ENCODE assay signal across 24 cellular contexts in the genomic region with DNA sequence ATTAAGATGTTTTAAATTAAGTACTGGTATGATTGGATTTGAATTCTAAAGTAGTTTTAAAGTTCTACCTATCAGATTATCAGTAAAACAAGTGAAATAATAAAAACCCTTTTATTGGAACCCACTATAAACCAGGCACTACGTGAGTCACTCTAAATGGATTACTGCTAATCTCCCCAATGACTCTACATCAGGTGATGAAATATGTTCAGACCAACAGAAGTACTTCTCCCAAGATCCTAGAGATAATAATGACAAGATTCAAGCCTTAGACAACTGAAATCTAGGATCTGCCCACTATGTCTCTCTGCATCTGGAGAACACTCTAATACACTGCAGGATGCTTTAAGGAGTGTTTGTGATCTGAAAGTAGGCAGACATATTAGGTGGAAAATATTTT.
DNase-seq lines count a peak whose midpoint lies in the region; ATAC-seq and TF ChIP-seq lines count a peak whose summit lies in the region.
"Had no signal": no experiment of that assay in that cellular context is flagged by ENCODE, and none has a peak within 500 bp of the region (broad histone marks: within the 10 kb centered on the region; RNA-seq: fewer than 3 reads in every experiment).

No MANE protein-coding gene starts in this region.

- DNase-seq in MCF 10A (ENCODE audit: unreplicated experiment) (peak; percentile 36), breast epithelium (ENCODE audit: low spot score in 2 of 2) (no peak), RWPE2 (ENCODE audit: low spot score) (no peak), epithelial cell of prostate (ENCODE audit: low read depth, low spot score) (peak; percentile 66), lower leg skin (ENCODE audit: low spot score in 2 of 2) (no peak), T-helper 17 cell (no peak)
- DNase-seq: Calu3; CD8-positive, alpha-beta memory T cell; DMS53; EL; GF-D8; H7; MM.1S; NCI-H1048; NCI-H1417 treated with DMSO at 0.1 percent for 48 hours; NCI-H187; PC-9; RPMI8226; SIG-M5 had no signal

- no peaks in the 10 kb centered on the region for H3K9me3 ChIP-seq in breast epithelium
- H3K9me3 ChIP-seq in RWPE2 (ENCODE audit: severe bottlenecking) = no peaks in the 10 kb centered on the region
- no peaks in the 10 kb centered on the region for H3K9me3 ChIP-seq in T-helper 17 cell (ENCODE audit: control insufficient read depth, low read length, poor library complexity, severe bottlenecking)

- WGBS in lower leg skin, 2 donors = 47 to 55% methylated on average over 1 of the region's 1 CpG

- H3K36me3 ChIP-seq in breast epithelium = no peaks in the 10 kb centered on the region
- no peaks in the 10 kb centered on the region for H3K36me3 ChIP-seq in RWPE2 (ENCODE audit: low read depth)

- CTCF ChIA-PET in MCF 10A (lab: Yijun Ruan, JAX) = interaction anchor here (0.6 kb wide), 1 partner anchor 70 kb away, joined by 4 read pairs; no protein-coding TSS in a partner anchor

- H3K27ac Mint-ChIP-seq in MCF 10A (ENCODE audit: low read depth, unreplicated experiment) (peak overlapping the region; percentile 11), T-helper 17 cell (no peak overlapping the region)
- H3K27ac Mint-ChIP-seq: CD8-positive, alpha-beta memory T cell had no signal

- ATAC-seq in RWPE2 (ENCODE audit: low read depth) = peak; percentile 92
- ATAC-seq in GM19328 (IDR thresholded peaks at IDR 0.05; ENCODE audit: unreplicated experiment) = no peak
- no peak for ATAC-seq in GM19023 (IDR thresholded peaks at IDR 0.05; ENCODE audit: unreplicated experiment)
- no peak for ATAC-seq in T-helper 17 cell
- ATAC-seq: HepG2, K562 had no signal

- no peak overlapping the region for H3K4me3 Mint-ChIP-seq in MCF 10A (ENCODE audit: unreplicated experiment)
- no peak overlapping the region for H3K4me3 Mint-ChIP-seq in T-helper 17 cell
- H3K4me3 Mint-ChIP-seq: CD8-positive, alpha-beta memory T cell had no signal

- H3K4me3 ChIP-seq in breast epithelium = no peak overlapping the region
- H3K4me3 ChIP-seq in RWPE2 (ENCODE audit: severe bottlenecking) = no peak overlapping the region
- no peak overlapping the region for H3K4me3 ChIP-seq in lower leg skin (ENCODE audit: low read depth, poor library complexity, severe bottlenecking)
- H3K4me3 ChIP-seq: K562, PC-9 had no signal

- H3K4me1 Mint-ChIP-seq in MCF 10A (ENCODE audit: insufficient read depth, unreplicated experiment) (peaks cover 7% of the 10 kb centered on the region), T-helper 17 cell (no peaks in the 10 kb centered on the region)
- H3K4me1 Mint-ChIP-seq: CD8-positive, alpha-beta memory T cell had no signal

- H3K9me3 Mint-ChIP-seq in MCF 10A (ENCODE audit: unreplicated experiment) = peaks cover 7% of the 10 kb centered on the region

- H3K4me1 ChIP-seq in breast epithelium = no peaks in the 10 kb centered on the region
- peaks cover 20% of the 10 kb centered on the region for H3K4me1 ChIP-seq in RWPE2 (ENCODE audit: insufficient read depth, poor library complexity, severe bottlenecking)

- H3K27me3 ChIP-seq in breast epithelium (no peaks in the 10 kb centered on the region), RWPE2 (ENCODE audit: insufficient read depth, poor library complexity, severe bottlenecking) (no peaks in the 10 kb centered on the region)

- H3K36me3 Mint-ChIP-seq in MCF 10A (ENCODE audit: insufficient read depth, unreplicated experiment) (no peaks in the 10 kb centered on the region), T-helper 17 cell (ENCODE audit: low read depth) (no peaks in the 10 kb centered on the region)
- H3K36me3 Mint-ChIP-seq: CD8-positive, alpha-beta memory T cell had no signal

- TF ChIP-seq POLR2A in breast epithelium (IDR thresholded peaks at IDR 0.05) (no peak), lower leg skin (IDR thresholded peaks at IDR 0.05) (no peak)

- H3K27ac ChIP-seq in breast epithelium (no peak overlapping the region), RWPE2 (ENCODE audit: poor library complexity, severe bottlenecking) (peak overlapping the region; percentile 66), epithelial cell of prostate (peak overlapping the region; percentile 67)
- H3K27ac ChIP-seq: C4-2B, PC-9 had no signal

- no TSS peak for BruUV-seq in MCF 10A (replicated peaks; lab: Mats Ljungman, UMichigan)

- intact Hi-C loops in MCF 10A (cut with micrococcal nuclease) = no loop called here
- intact Hi-C loops in breast epithelium (cut with DNase I; ENCODE audit: low total_unique reads) = loop anchor here (5.0 kb wide), 1 partner anchor 177 kb away; no protein-coding TSS in a partner anchor
- intact Hi-C loops in lower leg skin (cut with DNase I; ENCODE audit: low total_unique reads) = no loop called here

- TF ChIP-seq CTCF in MCF 10A (IDR thresholded peaks at IDR 0.05; ENCODE audit: unreplicated experiment) (no peak), breast epithelium (IDR thresholded peaks at IDR 0.05) (no peak), RWPE2 (IDR thresholded peaks at IDR 0.05; ENCODE audit: poor library complexity, severe bottlenecking) (no peak), lower leg skin (IDR thresholded peaks at IDR 0.05) (no peak)

- no peaks in the 10 kb centered on the region for H3K27me3 Mint-ChIP-seq in MCF 10A (ENCODE audit: insufficient read depth, unreplicated experiment)
- no peaks in the 10 kb centered on the region for H3K27me3 Mint-ChIP-seq in T-helper 17 cell

- POLR2A ChIA-PET in MCF 10A (lab: Yijun Ruan, JAX) = no interaction called here

Comparison
In these comparisons a context has a peak if more than half of its experiments do, and no peak if none do; other contexts are left out.
1. DNase-seq: peak in MCF 10A (single experiment) and epithelial cell of prostate (single experiment); none in breast epithelium (0 of 2), RWPE2 (single experiment), lower leg skin (0 of 2) and T-helper 17 cell (0 of 3).
2. H3K27ac ChIP-seq: peak in RWPE2 (single experiment) and epithelial cell of prostate (single experiment); none in breast epithelium (0 of 2).